In genomic region chr12:108514973-108515814, GRCh38 we compare ENCODE assay signal across 8 cellular contexts. TPM values are rescaled to one million over a fixed set of nuclear protein-coding genes. Genes with fewer than 3 reads are reported as not detected.
DNase-seq lines count a peak whose midpoint lies in the region; ATAC-seq, FAIRE-seq and TF ChIP-seq lines count a peak whose summit lies in the region.

Gene FICD, plus strand, starts transcription at chr12:108515277. Its CDS starts 1,696 bp downstream, at chr12:108516973.

- no peaks in the 10 kb centered on the region for H3K9me3 ChIP-seq in WERI-Rb-1 (ENCODE audit: severe bottlenecking)
- H3K9me3 ChIP-seq in small intestine (ENCODE audit: control insufficient read depth, low read depth): no peaks in the 10 kb centered on the region

- H3K27me3 ChIP-seq in WERI-Rb-1 (ENCODE audit: insufficient read depth, low read depth, severe bottlenecking) (no peaks in the 10 kb centered on the region), bronchial epithelial cell (ENCODE audit: control insufficient read depth, insufficient read depth, low read length) (no peaks in the 10 kb centered on the region), small intestine (ENCODE audit: control insufficient read depth in 2 of 2, insufficient read depth in 2 of 2, low read length in 2 of 2) (no peaks in the 10 kb centered on the region)

- peak within 1 kb of the TSS; percentile 77 for H3K27ac ChIP-seq in WERI-Rb-1
- H3K27ac ChIP-seq in small intestine (ENCODE audit: low read depth in 1 of 2, low read length in 1 of 2): peak within 1 kb of the TSS in 1 of 2 donors; percentile 75

- 1% methylated on average over 56 to 67 of the region's 67 CpGs for WGBS in small intestine, 3 donors

- H3K36me3 ChIP-seq in WERI-Rb-1: peaks cover 33% of the 10 kb centered on the region
- H3K36me3 ChIP-seq in bronchial epithelial cell (ENCODE audit: control insufficient read depth, insufficient read depth, low read length): peaks cover 10% of the 10 kb centered on the region
- peaks cover 2 to 7% of the 10 kb centered on the region in 2 donors for H3K36me3 ChIP-seq in small intestine (ENCODE audit: control insufficient read depth in 2 of 2, insufficient read depth in 2 of 2, low read length in 2 of 2)

- ATAC-seq in HG03175 (IDR thresholded peaks at IDR 0.05; ENCODE audit: unreplicated experiment): peak; percentile 89

- peak; percentile 80 for TF ChIP-seq POLR2A in GM18951 (IDR thresholded peaks at IDR 0.05; ENCODE audit: extremely low read depth, insufficient read depth, insufficient read length)

- FAIRE-seq in bronchial epithelial cell (lab: Jason Lieb, UNC) (no peak), small intestine (lab: Jason Lieb, UNC) (peak; percentile 62)

- peak; percentile 98 for DNase-seq in AG08396 (ENCODE audit: low spot score)
- peak; percentile 99 for DNase-seq in NCI-H2227 treated with DMSO at 0.1 percent for 48 hours (lab: John Stamatoyannopoulos, UW)
- peak; percentile 100 for DNase-seq in WERI-Rb-1
- peak; percentile 97 for DNase-seq in bronchial epithelial cell (ENCODE audit: low read depth)
- DNase-seq in iPS-NIHi11 (ENCODE audit: low spot score): peak; percentile 97
- DNase-seq in small intestine: peak; percentile 100

- peaks cover 0 to 2% of the 10 kb centered on the region in 2 donors for H3K4me1 ChIP-seq in small intestine (ENCODE audit: control insufficient read depth in 2 of 2, insufficient read depth in 1 of 2, low read depth in 1 of 2, low read length in 1 of 2)

- peak within 1 kb of the TSS; percentile 84 for H3K4me3 ChIP-seq in WERI-Rb-1 (ENCODE audit: low read depth, low read length)
- H3K4me3 ChIP-seq in bronchial epithelial cell (ENCODE audit: low read depth, low read length): peak within 1 kb of the TSS; percentile 76
- peak within 1 kb of the TSS; percentile 72 to 88 for H3K4me3 ChIP-seq in small intestine (ENCODE audit: low read depth in 1 of 2, low read length in 2 of 2)

- in situ Hi-C loops in GM18951 (cut with MboI; ENCODE audit: low sequenced_read_pairs, unreplicated experiment): no loop called here

- TF ChIP-seq CTCF in WERI-Rb-1 (IDR thresholded peaks at IDR 0.05; ENCODE audit: low read depth, low read length) (no peak), bronchial epithelial cell (IDR thresholded peaks at IDR 0.05; ENCODE audit: insufficient read depth, low read length, severe bottlenecking) (peak; percentile 13)

RNA-seq across cellular contexts. Expression of gene FICD, which starts in this region (rescaled TPM):
- total RNA-seq in bronchial epithelial cell: 11.6 and 15.5 TPM in 2 replicates
- polyA plus RNA-seq in small intestine: 1 to 10 TPM in 1 of 3 donors, under 1 TPM in 2; 0.81 to 2.2 (median 0.89) TPM
